Comparison of ENCODE assay signal across 1 cellular context in the genomic region with DNA sequence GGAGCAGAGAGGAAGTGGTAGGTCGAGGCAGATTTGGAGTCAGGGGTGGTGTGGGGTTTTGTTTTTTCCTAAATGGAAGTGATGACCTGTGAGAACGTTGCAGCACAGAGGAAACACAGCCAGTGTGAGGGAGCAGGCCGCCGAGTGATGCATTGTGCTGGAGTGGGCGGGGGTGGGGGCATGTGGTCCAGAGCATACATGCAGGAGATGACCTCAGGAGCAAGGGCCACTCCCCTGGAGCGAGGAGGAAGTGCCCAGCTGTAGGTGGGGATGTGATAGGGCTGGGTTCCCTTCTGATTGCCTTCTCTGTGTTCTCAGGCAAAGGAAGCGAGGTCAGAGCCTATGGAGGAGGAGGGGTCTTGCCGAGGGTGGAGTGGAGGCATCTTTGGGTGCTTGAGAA.
TF ChIP-seq lines count a peak whose summit lies in the region.

No MANE protein-coding gene starts in this region.

TF ChIP-seq in H1, 55 proteins besides CTCF, POLR2A, EP300 and RAD21:
- TF ChIP-seq POLR2AphosphoS5 (IDR thresholded peaks at IDR 0.05; ENCODE audit: low read depth, low read length) = peak; percentile 23; the same call in 1 of the 2 replicates
- TF ChIP-seq, protein P1, sequence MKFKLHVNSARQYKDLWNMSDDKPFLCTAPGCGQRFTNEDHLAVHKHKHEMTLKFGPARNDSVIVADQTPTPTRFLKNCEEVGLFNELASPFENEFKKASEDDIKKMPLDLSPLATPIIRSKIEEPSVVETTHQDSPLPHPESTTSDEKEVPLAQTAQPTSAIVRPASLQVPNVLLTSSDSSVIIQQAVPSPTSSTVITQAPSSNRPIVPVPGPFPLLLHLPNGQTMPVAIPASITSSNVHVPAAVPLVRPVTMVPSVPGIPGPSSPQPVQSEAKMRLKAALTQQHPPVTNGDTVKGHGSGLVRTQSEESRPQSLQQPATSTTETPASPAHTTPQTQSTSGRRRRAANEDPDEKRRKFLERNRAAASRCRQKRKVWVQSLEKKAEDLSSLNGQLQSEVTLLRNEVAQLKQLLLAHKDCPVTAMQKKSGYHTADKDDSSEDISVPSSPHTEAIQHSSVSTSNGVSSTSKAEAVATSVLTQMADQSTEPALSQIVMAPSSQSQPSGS (IDR thresholded peaks at IDR 0.05; ENCODE audit: low read length) = no peak
- TF ChIP-seq E2F6 (IDR thresholded peaks at IDR 0.05) = no peak
- TF ChIP-seq ZNF274 (IDR thresholded peaks at IDR 0.05; ENCODE audit: borderline replicate concordance, extremely low read depth, low read length) = no peak
